ENCODE assay signal across 24 cellular contexts in genomic region chr2:186623121-186623520, GRCh38.
"Had no signal": no experiment of that assay in that cellular context is flagged by ENCODE, and none has a peak within 500 bp of the region (broad histone marks: within the 10 kb centered on the region; RNA-seq: fewer than 3 reads in every experiment).

No MANE protein-coding gene starts in this region.

- ATAC-seq: foreskin keratinocyte; gastroesophageal sphincter; heart left ventricle; left cardiac atrium; left lung; naive thymus-derived CD8-positive, alpha-beta T cell; pancreas; sciatic nerve had no signal

- H3K9me3 Mint-ChIP-seq: naive thymus-derived CD8-positive, alpha-beta T cell had no signal

- FAIRE-seq: endothelial cell of umbilical vein, islet of Langerhans, pancreas had no signal

- H3K27ac Mint-ChIP-seq: naive thymus-derived CD8-positive, alpha-beta T cell had no signal

- H3K4me3 Mint-ChIP-seq: naive thymus-derived CD8-positive, alpha-beta T cell; neural crest cell had no signal

- H3K27me3 Mint-ChIP-seq: naive thymus-derived CD8-positive, alpha-beta T cell had no signal

- DNase-seq: colonic mucosa; dermis blood vessel endothelial cell; effector memory CD4-positive, alpha-beta T cell; foreskin keratinocyte; heart left ventricle; left cardiac atrium; left lung; mammary epithelial cell; mesendoderm; naive thymus-derived CD8-positive, alpha-beta T cell; pancreas; stimulated activated CD4-positive, alpha-beta T cell treated with anti-CD3 and anti-CD28 coated beads, Interleukin-12 subunit alpha, Interleukin-12 subunit beta, amount 100 ng/mL, for 4 hours; stimulated activated CD4-positive, alpha-beta T cell treated with anti-CD3 and anti-CD28 coated beads, Interleukin-1b, Interleukin-23, amount 100 ng/mL, for 48 hours; stimulated activated CD4-positive, alpha-beta T cell treated with anti-CD3 and anti-CD28 coated beads, Interleukin-4, amount 100 ng/mL, for 1 hour; stimulated activated CD8-positive, alpha-beta memory T cell treated with anti-CD3 and anti-CD28 coated beads, Interleukin-4, amount 100 ng/mL, for 48 hours; stimulated activated naive CD4-positive, alpha-beta T cell treated with Interleukin-2 at 50 U/mL for 16 hours; stomach; thyroid gland; trophoblast cell had no signal
